In genomic region chr6:30463651-30464618, GRCh38 we compare ENCODE assay signal across 9 cellular contexts. TPM values are rescaled to one million over a fixed set of nuclear protein-coding genes. Genes with fewer than 3 reads are reported as not detected.
DNase-seq lines count a peak whose midpoint lies in the region; ATAC-seq, FAIRE-seq and TF ChIP-seq lines count a peak whose summit lies in the region.
"Had no signal": no experiment of that assay in that cellular context is flagged by ENCODE, and none has a peak within 500 bp of the region (broad histone marks: within the 10 kb centered on the region; RNA-seq: fewer than 3 reads in every experiment).

No MANE protein-coding gene starts in this region.

- no peaks in the 10 kb centered on the region for H3F3A ChIP-seq in smooth muscle cell (ENCODE audit: low read depth)

- no peak overlapping the region for H3K9ac ChIP-seq in smooth muscle cell (ENCODE audit: low read depth)

- peaks cover 0 to 8% (median 2%) of the 10 kb centered on the region in 7 donors for H3K9me3 Mint-ChIP-seq in CD4-positive, CD25-positive, alpha-beta regulatory T cell
- peaks cover 4% of the 10 kb centered on the region for H3K9me3 Mint-ChIP-seq in activated naive CD8-positive, alpha-beta T cell (ENCODE audit: low read depth)

- H3K36me3 ChIP-seq in CD4-positive, CD25-positive, alpha-beta regulatory T cell (ENCODE audit: control insufficient read depth, insufficient read depth, low read length): no peaks in the 10 kb centered on the region
- H3K36me3 ChIP-seq in smooth muscle cell (ENCODE audit: low read depth): no peaks in the 10 kb centered on the region

- H3K27me3 Mint-ChIP-seq in CD4-positive, CD25-positive, alpha-beta regulatory T cell: peaks cover 98% of the 10 kb centered on the region
- peaks cover 69% of the 10 kb centered on the region for H3K27me3 Mint-ChIP-seq in activated naive CD8-positive, alpha-beta T cell

- H3K36me3 Mint-ChIP-seq in CD4-positive, CD25-positive, alpha-beta regulatory T cell: no peaks in the 10 kb centered on the region
- peaks cover 2% of the 10 kb centered on the region for H3K36me3 Mint-ChIP-seq in activated naive CD8-positive, alpha-beta T cell

- CTCF ChIA-PET in GM10248 (lab: Yijun Ruan, JAX): interaction anchor here (1.0 to 6.1 kb wide), 5 partner anchors 10 to 81 kb away, joined by 3 to 75 read pairs (median 5); no protein-coding TSS in a partner anchor

- DNase-seq in CD4-positive, CD25-positive, alpha-beta regulatory T cell: peak; percentile 64 to 85 (median 64)
- DNase-seq in RPMI7951 (ENCODE audit: low read depth): peak; percentile 82
- DNase-seq in myocyte (ENCODE audit: low read depth): peak; percentile 90
- no peak for DNase-seq in HUDEP-2 (lab: John Stamatoyannopoulos, UW; ENCODE audit: unreplicated experiment in 76 of 76)
- no peak for DNase-seq in smooth muscle cell (lab: John Stamatoyannopoulos, UW; ENCODE audit: unreplicated experiment)
- DNase-seq in frontal cortex (ENCODE audit: low spot score in 2 of 2): no peak
- no peak for DNase-seq in GM10248 (ENCODE audit: extremely low spot score)

- H3K27ac Mint-ChIP-seq in CD4-positive, CD25-positive, alpha-beta regulatory T cell: no peak overlapping the region
- no peak overlapping the region for H3K27ac Mint-ChIP-seq in activated naive CD8-positive, alpha-beta T cell

- no peak overlapping the region for H2AFZ ChIP-seq in smooth muscle cell (ENCODE audit: low read depth)

- H3K79me2 ChIP-seq in smooth muscle cell (ENCODE audit: low read depth): no peaks in the 10 kb centered on the region

- TF ChIP-seq CTCF in smooth muscle cell (IDR thresholded peaks at IDR 0.05; ENCODE audit: borderline replicate concordance, insufficient read depth, poor library complexity, severe bottlenecking): no peak
- no peak for TF ChIP-seq CTCF in GM10248 (IDR thresholded peaks at IDR 0.05; ENCODE audit: control extremely low read depth, extremely low read depth, low read depth, missing control alignments)

- peak overlapping the region; percentile 8 to 78 (median 70) for H3K4me3 Mint-ChIP-seq in CD4-positive, CD25-positive, alpha-beta regulatory T cell
- H3K4me3 Mint-ChIP-seq in activated naive CD8-positive, alpha-beta T cell: peak overlapping the region; percentile 59
- H3K4me3 Mint-ChIP-seq: activated naive CD4-positive, alpha-beta T cell treated with anti-CD3 and anti-CD28 coated beads, Interleukin-2, amount 50 U/mL, for 24 hours had no signal

- H3K9me3 ChIP-seq in CD4-positive, CD25-positive, alpha-beta regulatory T cell (ENCODE audit: control insufficient read depth in 2 of 2, low read length in 2 of 2): peaks cover 11 to 20% of the 10 kb centered on the region in 2 experiments
- no peaks in the 10 kb centered on the region for H3K9me3 ChIP-seq in smooth muscle cell (replicated peaks; ENCODE audit: low read depth)

- no peak overlapping the region for H3K4me2 ChIP-seq in smooth muscle cell

- peak overlapping the region; percentile 80 for H3K4me3 ChIP-seq in CD4-positive, CD25-positive, alpha-beta regulatory T cell (ENCODE audit: low read depth, low read length)
- no peak overlapping the region for H3K4me3 ChIP-seq in smooth muscle cell

- H3K27me3 ChIP-seq in CD4-positive, CD25-positive, alpha-beta regulatory T cell (ENCODE audit: control insufficient read depth, insufficient read depth, low read length): peaks cover 77% of the 10 kb centered on the region
- peaks cover 96% of the 10 kb centered on the region for H3K27me3 ChIP-seq in smooth muscle cell (ENCODE audit: low read depth)

- POLR2A ChIA-PET in GM10248 (lab: Yijun Ruan, JAX): no interaction called here

- no peak for FAIRE-seq in frontal cortex (lab: Jason Lieb, UNC)

- H3K27ac ChIP-seq in CD4-positive, CD25-positive, alpha-beta regulatory T cell (ENCODE audit: insufficient read depth, low read length, poor library complexity, severe bottlenecking): no peak overlapping the region
- no peak overlapping the region for H3K27ac ChIP-seq in smooth muscle cell (ENCODE audit: low read depth)

- no peaks in the 10 kb centered on the region for H4K20me1 ChIP-seq in smooth muscle cell (ENCODE audit: low read depth)

- ATAC-seq in CD4-positive, CD25-positive, alpha-beta regulatory T cell (ENCODE audit: low read depth in 2 of 2): peak; percentile 46 to 57

- H3K4me1 ChIP-seq in CD4-positive, CD25-positive, alpha-beta regulatory T cell (ENCODE audit: control insufficient read depth, insufficient read depth, low read length, poor library complexity, severe bottlenecking): peaks cover 54% of the 10 kb centered on the region
- H3K4me1 ChIP-seq in smooth muscle cell (ENCODE audit: low read depth): no peaks in the 10 kb centered on the region

- 83% methylated on average over 64 of the region's 64 CpGs for WGBS in smooth muscle cell (ENCODE audit: low lambda C conversion rate)

- H3K4me1 Mint-ChIP-seq in CD4-positive, CD25-positive, alpha-beta regulatory T cell: peaks cover 21 to 51% (median 33%) of the 10 kb centered on the region in 4 donors
- peaks cover 44% of the 10 kb centered on the region for H3K4me1 Mint-ChIP-seq in activated naive CD8-positive, alpha-beta T cell (ENCODE audit: low read depth)

RNA-seq across cellular contexts. Expression of gene HLA-E, which starts 25.4 kb away (rescaled TPM):
- 1,662 TPM for total RNA-seq in CD4-positive, CD25-positive, alpha-beta regulatory T cell
- polyA plus RNA-seq in CD4-positive, CD25-positive, alpha-beta regulatory T cell: 1,000 to 10,000 TPM; 2,373 to 2,677 (median 2,539) TPM
- 142 and 156 TPM in 2 replicates for total RNA-seq in RPMI7951 (2014; rRNA removed; shearing (Covaris generic))
- total RNA-seq in myocyte: 87.4 and 91.7 TPM in 2 replicates
- polyA plus RNA-seq in myocyte (2012): 112 TPM
- total RNA-seq in smooth muscle cell: 97.3 and 104 TPM in 2 replicates
- 126 and 134 TPM in 2 replicates for polyA plus RNA-seq in smooth muscle cell
- 25.7 TPM for total RNA-seq in frontal cortex

Comparison
In these comparisons a context has a peak if more than half of its experiments do, and no peak if none do; other contexts are left out.
1. DNase-seq: peak in CD4-positive, CD25-positive, alpha-beta regulatory T cell (3 of 3), RPMI7951 (single experiment) and myocyte (single experiment); none in HUDEP-2 (0 of 76), smooth muscle cell (single experiment), frontal cortex (0 of 2) and GM10248 (single experiment).
2. RNA of gene HLA-E, which starts 25.4 kb away (total RNA-seq): 1,662 TPM in CD4-positive, CD25-positive, alpha-beta regulatory T cell (single experiment); 142 to 156 TPM in RPMI7951, 97.3 to 104 TPM in smooth muscle cell, 87.4 to 91.7 TPM in myocyte and 25.7 TPM in frontal cortex (single experiment); every median in the first group is over 10 times any median in the second.